ENCODE assay signal across 34 cellular contexts in the genomic region with DNA sequence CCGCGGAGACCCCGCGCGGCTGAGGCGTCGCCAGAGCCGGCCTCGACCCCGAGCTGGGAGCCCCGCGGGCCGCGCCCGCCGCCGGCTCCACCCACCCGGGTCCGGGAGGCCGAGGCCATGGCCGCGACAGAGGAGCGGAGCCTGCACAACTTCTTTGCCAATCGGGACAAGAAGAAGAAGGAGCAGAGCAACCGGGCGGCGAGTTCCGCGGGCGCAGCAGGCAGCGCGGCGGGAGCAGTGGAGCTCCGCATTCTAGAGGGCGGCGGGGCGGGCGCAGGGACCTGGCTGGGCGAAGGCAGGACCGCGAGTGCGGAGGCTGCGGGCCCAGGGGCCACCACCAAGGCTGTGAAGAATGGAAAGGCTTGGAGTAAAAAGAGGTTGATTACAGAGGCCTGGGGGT. TPM values are rescaled to one million over a fixed set of nuclear protein-coding genes. Genes with fewer than 3 reads are reported as not detected.
"Had no signal": no experiment of that assay in that cellular context is flagged by ENCODE, and none has a peak within 500 bp of the region (broad histone marks: within the 10 kb centered on the region; RNA-seq: fewer than 3 reads in every experiment).

No MANE protein-coding gene starts in this region.

- H3K4me3 ChIP-seq: esophagus muscularis mucosa, gastrocnemius medialis, heart left ventricle had no signal

- H3K4me1 ChIP-seq: esophagus muscularis mucosa, foreskin keratinocyte, gastrocnemius medialis, heart left ventricle had no signal

- H3K27ac ChIP-seq: brain microvascular endothelial cell, esophagus muscularis mucosa, foreskin keratinocyte, gastrocnemius medialis, heart left ventricle, WERI-Rb-1 had no signal

- H3K36me3 ChIP-seq: brain microvascular endothelial cell, esophagus muscularis mucosa, gastrocnemius medialis, heart left ventricle, WERI-Rb-1 had no signal

- H3K27me3 ChIP-seq: brain microvascular endothelial cell, esophagus muscularis mucosa, gastrocnemius medialis, heart left ventricle had no signal

- ATAC-seq: activated CD4-positive, alpha-beta T cell treated with anti-CD3 and anti-CD28 coated beads for 36 hours; activated CD8-positive, alpha-beta memory T cell treated with anti-CD3 and anti-CD28 coated beads, Interleukin-2, amount 10 ng/mL, durations not matched to agents 7 days and 5 days; activated CD8-positive, alpha-beta T cell treated with anti-CD3 and anti-CD28 coated beads, Interleukin-2, amount 10 ng/mL, durations not matched to agents 7 days and 5 days; effector memory CD8-positive, alpha-beta T cell; foreskin keratinocyte; gastrocnemius medialis; heart left ventricle; T-helper 17 cell had no signal

- H3K9me3 ChIP-seq: gastrocnemius medialis had no signal

- DNase-seq: activated B cell treated with CpG ODN at 0.5 μM for 24 hours; activated CD4-positive, alpha-beta memory T cell treated with anti-CD3 and anti-CD28 coated beads for 36 hours; activated CD4-positive, alpha-beta T cell treated with anti-CD3 and anti-CD28 coated beads for 36 hours; activated CD4-positive, alpha-beta T cell treated with anti-CD3 and anti-CD28 coated beads, Interleukin-2, amount 10 ng/mL, durations not matched to agents 24 days and 14 days; activated CD4-positive, CD25-positive, alpha-beta regulatory T cell treated with anti-CD3 and anti-CD28 coated beads, Interleukin-2, amount 50 U/mL, for 72 hours; activated CD8-positive, alpha-beta memory T cell treated with anti-CD3 and anti-CD28 coated beads, Interleukin-2, amount 10 ng/mL, durations not matched to agents 7 days and 5 days; activated CD8-positive, alpha-beta memory T cell treated with anti-CD3 and anti-CD28 coated beads, Interleukin-2, amount 50 U/mL, for 4 hours; activated CD8-positive, alpha-beta T cell treated with anti-CD3 and anti-CD28 coated beads, Interleukin-2, amount 10 ng/mL, durations not matched to agents 7 days and 5 days; activated effector memory CD4-positive, alpha-beta T cell treated with anti-CD3 and anti-CD28 coated beads, Interleukin-2, amount 50 U/mL, for 16 hours; activated naive CD4-positive, alpha-beta T cell treated with anti-CD3 and anti-CD28 coated beads, Interleukin-2, amount 50 U/mL, for 16 hours; activated naive CD4-positive, alpha-beta T cell treated with Interleukin-2 at 50 U/mL for 16 hours; activated naive CD8-positive, alpha-beta T cell treated with anti-CD3 and anti-CD28 coated beads, Interleukin-2, amount 10 ng/mL, durations not matched to agents 7 days and 5 days; activated T-cell treated with anti-CD3 and anti-CD28 coated beads, Interleukin-2, amount 50 U/mL, for 1 hour; activated T-cell treated with anti-CD3 and anti-CD28 coated beads, Interleukin-2, amount 50 U/mL, for 48 hours; amniotic stem cell; anterior cingulate cortex; brain microvascular endothelial cell; cortex of kidney; dermis blood vessel endothelial cell; effector CD4-positive, alpha-beta T cell; effector memory CD8-positive, alpha-beta T cell; erythroblast; foreskin keratinocyte; gastrocnemius medialis; glutamatergic neuron; heart left ventricle; T-helper 1 cell; T-helper 17 cell; T1000; WERI-Rb-1 had no signal

RNA-seq across cellular contexts. Expression of gene EPHA6, which starts 37.6 kb away (rescaled TPM):
- total RNA-seq: activated B cell treated with CpG ODN at 0.5 μM for 24 hours; activated CD4-positive, alpha-beta memory T cell treated with anti-CD3 and anti-CD28 coated beads for 36 hours; activated CD4-positive, alpha-beta T cell treated with anti-CD3 and anti-CD28 coated beads for 36 hours; activated CD4-positive, alpha-beta T cell treated with anti-CD3 and anti-CD28 coated beads, Interleukin-2, amount 10 ng/mL, durations not matched to agents 24 days and 14 days; activated CD8-positive, alpha-beta memory T cell treated with anti-CD3 and anti-CD28 coated beads for 36 hours; activated CD8-positive, alpha-beta memory T cell treated with anti-CD3 and anti-CD28 coated beads, Interleukin-2, amount 10 ng/mL, durations not matched to agents 7 days and 5 days; activated CD8-positive, alpha-beta T cell treated with anti-CD3 and anti-CD28 coated beads, Interleukin-2, amount 10 ng/mL, durations not matched to agents 7 days and 5 days; activated naive CD8-positive, alpha-beta T cell treated with anti-CD3 and anti-CD28 coated beads, Interleukin-2, amount 10 ng/mL, durations not matched to agents 7 days and 5 days; activated T-helper 1 cell treated with anti-CD3 and anti-CD28 coated beads, Interleukin-12 subunit alpha, Interleukin-12 subunit beta, Interleukin-2, Interleukin-4 antibody, amounts not matched to agents 30 ng/mL and 10 ng/mL and 1 ng/mL, durations not matched to agents 14 hours and 24 hours and 36 hours; activated T-helper 2 cell treated with anti-CD3 and anti-CD28 coated beads, Interferon-gamma antibody, Interleukin-2, Interleukin-4, amounts not matched to agents 10 μg/mL and 5 μg/mL and 100 μg/mL, durations not matched to agents 14 hours and 24 hours and 36 hours; foreskin keratinocyte; gastrocnemius medialis; T-helper 17 cell had no signal
- polyA plus RNA-seq: foreskin keratinocyte, heart left ventricle had no signal
